ENCODE assay signal across 8 cellular contexts in the genomic region with DNA sequence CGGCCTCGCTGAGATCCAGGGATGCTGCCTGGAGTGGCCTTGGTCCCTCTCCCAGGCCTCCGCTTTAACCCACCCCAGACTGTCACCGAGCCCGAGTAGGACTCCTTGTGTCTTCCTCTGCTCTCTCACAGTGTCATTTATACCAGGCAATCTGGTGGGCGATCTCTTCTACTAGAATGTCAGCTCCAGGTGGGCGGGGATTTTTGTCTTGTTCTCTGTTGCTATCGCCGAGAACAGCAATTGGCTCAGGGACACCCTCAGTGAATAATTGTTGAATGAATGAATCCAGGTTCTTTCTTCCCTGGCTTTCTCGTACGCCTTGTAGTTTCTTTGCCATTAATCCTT. TPM values are rescaled to one million over a fixed set of nuclear protein-coding genes. Genes with fewer than 3 reads are reported as not detected.
DNase-seq lines count a peak whose midpoint lies in the region; ATAC-seq and TF ChIP-seq lines count a peak whose summit lies in the region.

No MANE protein-coding gene starts in this region.

- H3K4me3 ChIP-seq in cardiac muscle cell (peak overlapping the region; percentile 87), iPS DF 6.9 (ENCODE audit: low read length) (peak overlapping the region; percentile 96)

- WGBS in iPS DF 6.9 (ENCODE audit: insufficient coverage, insufficient read length) = no CpG with 5 or more reads among the region's 11 CpGs

- H3K27ac ChIP-seq in cardiac muscle cell = peak overlapping the region; percentile 87
- no peak overlapping the region for H3K27ac ChIP-seq in iPS DF 6.9 (ENCODE audit: low read length)

- DNase-seq in cardiac muscle cell (ENCODE audit: low read depth in 1 of 2, low spot score in 1 of 2) (peak in 1 of 2 donors; percentile 1), Right ventricle myocardium inferior (ENCODE audit: missing footprints) (no peak), iPS DF 6.9 (ENCODE audit: low read depth, low spot score) (no peak), KBM-7 (no peak), activated gamma-delta T cell treated with Interleukin-2 at 50 U/mL for 16 hours (no peak)
- DNase-seq in activated T-helper 9 cell treated with anti-CD3 and anti-CD28 coated beads, Interleukin-2, amount 50 U/mL, for 16 hours (ENCODE audit: low read depth) = peak; percentile 12
- peak; percentile 49 for DNase-seq in stimulated activated CD4-positive, alpha-beta T cell treated with anti-CD3 and anti-CD28 coated beads, Interleukin-15, amount 100 ng/mL, for 24 hours

- H3K9me3 ChIP-seq in cardiac muscle cell (ENCODE audit: low read depth) (no peaks in the 10 kb centered on the region), iPS DF 6.9 (ENCODE audit: control insufficient read depth, insufficient read depth, low read length) (no peaks in the 10 kb centered on the region)

- H3K27me3 ChIP-seq in cardiac muscle cell (peaks cover 27% of the 10 kb centered on the region), iPS DF 6.9 (ENCODE audit: control insufficient read depth, insufficient read depth, low read length) (no peaks in the 10 kb centered on the region)

- intact Hi-C loops in Right ventricle myocardium inferior (cut with DNase I) = loop anchor here (10.0 kb wide), 1 partner anchor 159 kb away; no protein-coding TSS in a partner anchor

- ATAC-seq in Right ventricle myocardium inferior = no peak
- no peak for ATAC-seq in GM21381 (IDR thresholded peaks at IDR 0.05; ENCODE audit: unreplicated experiment)

- no peak for TF ChIP-seq CTCF in cardiac muscle cell (IDR thresholded peaks at IDR 0.05; ENCODE audit: low read depth, low read length)

- H3K36me3 ChIP-seq in cardiac muscle cell = peaks cover 19% of the 10 kb centered on the region
- peaks cover 3% of the 10 kb centered on the region; the same call in 1 of the 2 replicates for H3K36me3 ChIP-seq in iPS DF 6.9 (ENCODE audit: control insufficient read depth, insufficient read depth, low read length)

- H3K4me1 ChIP-seq in cardiac muscle cell (ENCODE audit: low read depth) (peaks cover 4% of the 10 kb centered on the region), iPS DF 6.9 (ENCODE audit: control insufficient read depth, insufficient read depth, low read length) (0 out of 2 replicates have a peak, but pooled peaks cover 2% of the 10 kb centered on the region)

- in situ Hi-C loops in KBM-7 (cut with MboI; ENCODE audit: low pct_unique_long_range_greater_than_20kb, low sequenced_read_pairs) = no loop called here

RNA-seq across cellular contexts. Expression of a gene that starts 0.6 kb away (rescaled TPM):
- total RNA-seq in cardiac muscle cell (36.9 and 39.4 TPM in 2 replicates), Right ventricle myocardium inferior (40.8 TPM)
- 24.8 and 26.2 TPM in 2 replicates for polyA plus RNA-seq in cardiac muscle cell

RNA-seq across cellular contexts. Expression of a gene that starts 0.8 kb away (rescaled TPM):
- 3.6 TPM in 2 replicates for total RNA-seq in cardiac muscle cell
- 2.8 and 5.1 TPM in 2 replicates for polyA plus RNA-seq in cardiac muscle cell
- total RNA-seq in Right ventricle myocardium inferior = 7.7 TPM

RNA-seq across cellular contexts. Expression of a gene that starts 31.2 kb away (rescaled TPM):
- total RNA-seq in cardiac muscle cell (not detected in 2 replicates), Right ventricle myocardium inferior (99.2 TPM)
- polyA plus RNA-seq in cardiac muscle cell = not detected in 2 replicates

RNA-seq across cellular contexts. Expression of a gene that starts 39.9 kb away (rescaled TPM):
- total RNA-seq in cardiac muscle cell = not detected in 2 replicates
- polyA plus RNA-seq in cardiac muscle cell = 0.45 TPM in 1 of 2 replicates, not detected in the other
- total RNA-seq in Right ventricle myocardium inferior = 21.2 TPM

Comparison
In these comparisons a context has a peak if more than half of its experiments do, and no peak if none do; other contexts are left out.
1. RNA of a gene that starts 31.2 kb away (total RNA-seq): 99.2 TPM in Right ventricle myocardium inferior (single experiment); not detected in cardiac muscle cell; every median in the first group is over 100 times any median in the second.
2. DNase-seq: peak in activated T-helper 9 cell treated with anti-CD3 and anti-CD28 coated beads, Interleukin-2, amount 50 U/mL, for 16 hours (single experiment) and stimulated activated CD4-positive, alpha-beta T cell treated with anti-CD3 and anti-CD28 coated beads, Interleukin-15, amount 100 ng/mL, for 24 hours (single experiment); none in Right ventricle myocardium inferior (single experiment), iPS DF 6.9 (single experiment), KBM-7 (single experiment) and activated gamma-delta T cell treated with Interleukin-2 at 50 U/mL for 16 hours (single experiment).